In genomic region chr14:81169267-81169666, GRCh38 we compare ENCODE assay signal across 9 cellular contexts. TPM values are rescaled to one million over a fixed set of nuclear protein-coding genes. Genes with fewer than 3 reads are reported as not detected.
DNase-seq lines count a peak whose midpoint lies in the region; ATAC-seq and TF ChIP-seq lines count a peak whose summit lies in the region.
"Had no signal": no experiment of that assay in that cellular context is flagged by ENCODE, and none has a peak within 500 bp of the region (broad histone marks: within the 10 kb centered on the region; RNA-seq: fewer than 3 reads in every experiment).

No MANE protein-coding gene starts in this region.

- H3K4me3 ChIP-seq in heart left ventricle = peak overlapping the region in 10 of 12 donors; percentile 65 to 87 (median 74)
- H3K4me3 ChIP-seq in mammary epithelial cell (replicated peaks in 1 of 3; ENCODE audit: insufficient read depth in 1 of 3, low read depth in 2 of 3, low read length in 3 of 3) = peak overlapping the region in 2 of 3 experiments; percentile 59 to 65
- H3K4me3 ChIP-seq in muscle layer of colon (ENCODE audit: low read depth in 1 of 2, low read length in 2 of 2) = peak overlapping the region in 1 of 2 donors; percentile 83
- peak overlapping the region; percentile 80 for H3K4me3 ChIP-seq in upper lobe of right lung

- CTCF ChIA-PET in mammary epithelial cell (lab: Charles Lee; ENCODE audit: low non-redundant PET) = no interaction called here

- H2AFZ ChIP-seq in mammary epithelial cell (ENCODE audit: low read depth, low read length) = peak overlapping the region; percentile 99

- H3K9ac ChIP-seq in mammary epithelial cell (ENCODE audit: insufficient read depth, low read length) = no peak overlapping the region
- H3K9ac ChIP-seq in muscle layer of colon (ENCODE audit: low read length) = peak overlapping the region; percentile 77

- H3K27me3 ChIP-seq in heart left ventricle = no peaks in the 10 kb centered on the region
- H3K27me3 ChIP-seq in mammary epithelial cell (ENCODE audit: insufficient read depth, low read length) = no peaks in the 10 kb centered on the region
- H3K27me3 ChIP-seq in muscle layer of colon (ENCODE audit: control insufficient read depth in 1 of 2, insufficient read depth in 2 of 2, low read length in 2 of 2) = no peaks in the 10 kb centered on the region
- H3K27me3 ChIP-seq in upper lobe of right lung = no peaks in the 10 kb centered on the region

- peak overlapping the region; percentile 100 for H3K4me2 ChIP-seq in mammary epithelial cell (ENCODE audit: insufficient read depth, low read depth, low read length)

- in situ Hi-C loops in mammary epithelial cell (cut with MboI; ENCODE audit: low sequenced_read_pairs in 2 of 2) = loop anchor here (10.0 to 25.0 kb wide), 2 partner anchors 174 to 182 kb away; no protein-coding TSS in a partner anchor

- intact Hi-C loops in heart left ventricle (cut with DNase I) (loop anchor here in 3 of 10 donors (5.0 to 10.0 kb wide), 3 partner anchors 172 to 214 kb away; partner anchors contain the start of gene TSHR (in 1 of the 3)), left ventricle myocardium superior (cut with micrococcal nuclease) (loop anchor here (10.0 kb wide), 1 partner anchor 214 kb away; the partner anchor contains the start of gene TSHR), mammary epithelial cell (cut with micrococcal nuclease) (no loop called here), upper lobe of right lung (cut with DNase I) (no loop called here)

- H3K27ac ChIP-seq in heart left ventricle = peak overlapping the region in 11 of 12 donors; percentile 82 to 97 (median 94)
- no peak overlapping the region for H3K27ac ChIP-seq in mammary epithelial cell (ENCODE audit: insufficient read depth, low read depth, low read length)
- H3K27ac ChIP-seq in muscle layer of colon (ENCODE audit: low read depth, low read length) = peak overlapping the region; percentile 70
- H3K27ac ChIP-seq in upper lobe of right lung = peak overlapping the region; percentile 94

- H3K4me1 ChIP-seq in heart left ventricle (peaks cover 0 to 19% (median 8%) of the 10 kb centered on the region in 12 donors), mammary epithelial cell (ENCODE audit: insufficient read depth, low read length) (peaks cover 11% of the 10 kb centered on the region), muscle layer of colon (ENCODE audit: insufficient read depth, low read length) (peaks cover 6% of the 10 kb centered on the region), upper lobe of right lung (peaks cover 18% of the 10 kb centered on the region)

- no peaks in the 10 kb centered on the region for H3K79me2 ChIP-seq in mammary epithelial cell (ENCODE audit: insufficient read depth, low read length)

- no TSS peak for BruUV-seq in mammary epithelial cell (replicated peaks; lab: Mats Ljungman, UMichigan)

- DNase-seq in heart left ventricle = no peak
- DNase-seq in left ventricle myocardium superior = no peak
- DNase-seq in mammary epithelial cell = no peak
- no peak for DNase-seq in upper lobe of right lung
- no peak for DNase-seq in NCI-H2029 (lab: John Stamatoyannopoulos, UW)
- no peak for DNase-seq in stimulated activated CD4-positive, alpha-beta T cell treated with anti-CD3 and anti-CD28 coated beads, Interleukin-2, amount 100 ng/mL, for 24 hours
- DNase-seq in NCI-H146 (lab: John Stamatoyannopoulos, UW) = no peak
- DNase-seq: NCI-H524 treated with DMSO at 0.1 percent for 48 hours had no signal

- ATAC-seq in heart left ventricle = no peak
- ATAC-seq in left ventricle myocardium superior = no peak
- no peak for ATAC-seq in upper lobe of right lung

- H4K20me1 ChIP-seq in mammary epithelial cell (ENCODE audit: insufficient read depth, low read length) = no peaks in the 10 kb centered on the region

- WGBS in heart left ventricle, 4 donors = 53 to 61% (median 58%) methylated on average over 4 of the region's 4 CpGs
- WGBS in mammary epithelial cell (ENCODE audit: low coverage, missing lambda C conversion rate) = 74% methylated on average over 4 of the region's 4 CpGs

- TF ChIP-seq POLR2A in heart left ventricle (IDR thresholded peaks at IDR 0.05) = no peak

- TF ChIP-seq CTCF in heart left ventricle (IDR thresholded peaks at IDR 0.05) (no peak), mammary epithelial cell (conservative IDR thresholded peaks at IDR 0.05 in 1 of 2, IDR thresholded peaks at IDR 0.05 in 1 of 2; ENCODE audit: extremely low read depth in 1 of 2, insufficient read depth in 1 of 2, low read depth in 1 of 2, low read length in 2 of 2) (no peak), upper lobe of right lung (IDR thresholded peaks at IDR 0.05) (no peak)

- H3K36me3 ChIP-seq in heart left ventricle (no peaks in the 10 kb centered on the region), mammary epithelial cell (ENCODE audit: insufficient read depth, low read length) (no peaks in the 10 kb centered on the region), muscle layer of colon (ENCODE audit: insufficient read depth, low read length) (no peaks in the 10 kb centered on the region), upper lobe of right lung (no peaks in the 10 kb centered on the region)

- dilution Hi-C loops in mammary epithelial cell (cut with HindIII; ENCODE audit: low sequenced_read_pairs) = no loop called here

- H3K9me3 ChIP-seq in heart left ventricle (no peaks in the 10 kb centered on the region), mammary epithelial cell (replicated peaks; ENCODE audit: insufficient read depth, low read length) (no peaks in the 10 kb centered on the region), muscle layer of colon (ENCODE audit: low read length) (no peaks in the 10 kb centered on the region), upper lobe of right lung (no peaks in the 10 kb centered on the region)

RNA-seq across cellular contexts. Expression of gene GTF2A1, which starts 51.5 kb away (rescaled TPM):
- total RNA-seq in heart left ventricle = 10 to 100 TPM; 12.7 to 31.3 (median 23.3) TPM
- 1 to 10 TPM; 3.4 to 9.0 TPM for polyA plus RNA-seq in heart left ventricle
- 18.9 TPM for total RNA-seq in left ventricle myocardium superior
- 10 to 100 TPM; 26.3 to 30.9 TPM for total RNA-seq in mammary epithelial cell
- polyA plus RNA-seq in mammary epithelial cell = 16.2 TPM
- polyA minus RNA-seq in mammary epithelial cell = 40.6 TPM
- 24.0 TPM for total RNA-seq in upper lobe of right lung
